ENCODE assay signal across 1 cellular context in the genomic region with DNA sequence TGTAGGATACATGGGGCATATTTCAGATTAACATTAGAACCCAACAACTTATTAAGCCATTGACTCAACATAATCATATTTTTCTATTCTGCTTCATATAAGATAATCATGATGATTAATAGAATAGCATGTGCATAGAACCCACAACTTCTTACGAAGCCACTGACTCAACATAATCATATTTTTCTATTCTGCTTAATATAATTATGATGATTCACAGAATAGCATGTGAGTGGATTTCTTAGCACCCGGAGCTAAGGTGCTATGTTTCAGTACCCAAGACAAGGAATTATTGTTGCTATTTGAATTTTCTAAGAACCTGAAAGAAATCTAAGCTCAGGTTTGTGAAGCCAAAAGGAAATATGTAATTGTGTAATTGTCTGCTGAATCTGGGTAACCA.
TF ChIP-seq lines count a peak whose summit lies in the region.

No MANE protein-coding gene starts in this region.

TF ChIP-seq in GM23338, 12 proteins besides CTCF, POLR2A, EP300 and RAD21 (continued from another document):
- TF ChIP-seq, protein P1, sequence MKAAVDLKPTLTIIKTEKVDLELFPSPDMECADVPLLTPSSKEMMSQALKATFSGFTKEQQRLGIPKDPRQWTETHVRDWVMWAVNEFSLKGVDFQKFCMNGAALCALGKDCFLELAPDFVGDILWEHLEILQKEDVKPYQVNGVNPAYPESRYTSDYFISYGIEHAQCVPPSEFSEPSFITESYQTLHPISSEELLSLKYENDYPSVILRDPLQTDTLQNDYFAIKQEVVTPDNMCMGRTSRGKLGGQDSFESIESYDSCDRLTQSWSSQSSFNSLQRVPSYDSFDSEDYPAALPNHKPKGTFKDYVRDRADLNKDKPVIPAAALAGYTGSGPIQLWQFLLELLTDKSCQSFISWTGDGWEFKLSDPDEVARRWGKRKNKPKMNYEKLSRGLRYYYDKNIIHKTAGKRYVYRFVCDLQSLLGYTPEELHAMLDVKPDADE (IDR thresholded peaks at IDR 0.05), result no peak
- no peak for TF ChIP-seq EZH2 (IDR thresholded peaks at IDR 0.05; ENCODE audit: low read depth, unreplicated experiment)
- no peak for TF ChIP-seq NANOG (IDR thresholded peaks at IDR 0.05; ENCODE audit: borderline replicate concordance)
- no peak for TF ChIP-seq JUNB (IDR thresholded peaks at IDR 0.05; ENCODE audit: unreplicated experiment)
- no peak for TF ChIP-seq ZNF462 (CRISPR knock-in tag; IDR thresholded peaks at IDR 0.05)
- TF ChIP-seq ZNF114 (CRISPR knock-in tag; IDR thresholded peaks at IDR 0.05), result no peak
- TF ChIP-seq POLR2AphosphoS5 (IDR thresholded peaks at IDR 0.05; ENCODE audit: low read depth), result no peak
